Comparison of ENCODE assay signal across 9 cellular contexts in genomic region chr10:132506711-132507466, GRCh38. TPM values are rescaled to one million over a fixed set of nuclear protein-coding genes. Genes with fewer than 3 reads are reported as not detected.
DNase-seq lines count a peak whose midpoint lies in the region; ATAC-seq and TF ChIP-seq lines count a peak whose summit lies in the region.
"Had no signal": no experiment of that assay in that cellular context is flagged by ENCODE, and none has a peak within 500 bp of the region (broad histone marks: within the 10 kb centered on the region; RNA-seq: fewer than 3 reads in every experiment).

No MANE protein-coding gene starts in this region.

- intact Hi-C loops in activated B cell treated with CpG ODN at 0.5 μM for 24 hours (cut with micrococcal nuclease): no loop called here
- intact Hi-C loops in heart left ventricle (cut with DNase I): loop anchor here in 3 of 10 donors (2.0 to 10.0 kb wide), 3 partner anchors 40 to 134 kb away; no protein-coding TSS in a partner anchor

- peaks cover 0 to 65% (median 27%) of the 10 kb centered on the region in 12 donors for H3K4me1 ChIP-seq in heart left ventricle

- H3K36me3 Mint-ChIP-seq in activated B cell treated with CpG ODN at 0.5 μM for 24 hours (ENCODE audit: low read depth): no peaks in the 10 kb centered on the region
- H3K36me3 Mint-ChIP-seq in stimulated activated memory B cell treated with anti-CD40 and anti-IgM and Interleukin-4, amounts not matched to agents 10 μg/mL and 1 μg/mL and 100 μg/mL, for 72 hours: no peaks in the 10 kb centered on the region

- no peak overlapping the region for H3K4me3 Mint-ChIP-seq in activated B cell treated with CpG ODN at 0.5 μM for 24 hours
- no peak overlapping the region for H3K4me3 Mint-ChIP-seq in stimulated activated memory B cell treated with anti-CD40 and anti-IgM and Interleukin-4, amounts not matched to agents 10 μg/mL and 1 μg/mL and 100 μg/mL, for 72 hours
- H3K4me3 Mint-ChIP-seq: activated T-cell treated with anti-CD3 and anti-CD28 coated beads, Interleukin-2, amount 50 U/mL, for 4 hours had no signal

- TF ChIP-seq POLR2A in heart left ventricle (IDR thresholded peaks at IDR 0.05): no peak

- no peak for ATAC-seq in activated B cell treated with CpG ODN at 0.5 μM for 24 hours (ENCODE audit: low read depth)
- ATAC-seq in heart left ventricle: peak; percentile 9 to 32 (median 16)
- ATAC-seq in stimulated activated memory B cell treated with anti-CD40 and anti-IgM and Interleukin-4, amounts not matched to agents 10 μg/mL and 1 μg/mL and 100 μg/mL, for 72 hours: peak; percentile 53
- ATAC-seq in GM19328 (IDR thresholded peaks at IDR 0.05; ENCODE audit: unreplicated experiment): no peak
- ATAC-seq: activated T-cell treated with anti-CD3 and anti-CD28 coated beads, Interleukin-2, amount 50 U/mL, for 4 hours had no signal

- H3K4me3 ChIP-seq in heart left ventricle: no peak overlapping the region

- POLR2A ChIA-PET in activated B cell treated with CpG ODN at 0.5 μM for 24 hours (lab: Charles Lee): no interaction called here

- H3K4me1 Mint-ChIP-seq in activated B cell treated with CpG ODN at 0.5 μM for 24 hours: no peaks in the 10 kb centered on the region
- no peaks in the 10 kb centered on the region for H3K4me1 Mint-ChIP-seq in stimulated activated memory B cell treated with anti-CD40 and anti-IgM and Interleukin-4, amounts not matched to agents 10 μg/mL and 1 μg/mL and 100 μg/mL, for 72 hours

- TF ChIP-seq CTCF in activated B cell treated with CpG ODN at 0.5 μM for 24 hours (IDR thresholded peaks at IDR 0.05) (no peak), heart left ventricle (IDR thresholded peaks at IDR 0.05) (no peak)

- 48 to 53% (median 50%) methylated on average over 11 of the region's 11 CpGs for WGBS in heart left ventricle, 4 donors

- H3K27me3 Mint-ChIP-seq in activated B cell treated with CpG ODN at 0.5 μM for 24 hours: no peaks in the 10 kb centered on the region
- peaks cover 23% of the 10 kb centered on the region for H3K27me3 Mint-ChIP-seq in stimulated activated memory B cell treated with anti-CD40 and anti-IgM and Interleukin-4, amounts not matched to agents 10 μg/mL and 1 μg/mL and 100 μg/mL, for 72 hours

- peak overlapping the region in 10 of 12 donors; percentile 4 to 78 (median 50) for H3K27ac ChIP-seq in heart left ventricle

- peaks cover 0 to 6% (median 0%) of the 10 kb centered on the region in 9 donors for H3K36me3 ChIP-seq in heart left ventricle

- DNase-seq in GM04503 (ENCODE audit: low read depth): peak; percentile 82
- peak; percentile 10 for DNase-seq in activated B cell treated with CpG ODN at 0.5 μM for 24 hours
- DNase-seq in heart left ventricle: peak in 2 of 5 donors; percentile 25 to 46
- no peak for DNase-seq in RKO (ENCODE audit: low spot score)
- DNase-seq in GOT3 (lab: John Stamatoyannopoulos, UW): no peak
- DNase-seq: activated T-cell treated with anti-CD3 and anti-CD28 coated beads, Interleukin-2, amount 50 U/mL, for 4 hours; dermis blood vessel endothelial cell had no signal

- no peak overlapping the region for H3K27ac Mint-ChIP-seq in activated B cell treated with CpG ODN at 0.5 μM for 24 hours
- H3K27ac Mint-ChIP-seq in stimulated activated memory B cell treated with anti-CD40 and anti-IgM and Interleukin-4, amounts not matched to agents 10 μg/mL and 1 μg/mL and 100 μg/mL, for 72 hours: no peak overlapping the region

- H3K27me3 ChIP-seq in heart left ventricle: no peaks in the 10 kb centered on the region

- no peaks in the 10 kb centered on the region for H3K9me3 Mint-ChIP-seq in activated B cell treated with CpG ODN at 0.5 μM for 24 hours
- H3K9me3 Mint-ChIP-seq in stimulated activated memory B cell treated with anti-CD40 and anti-IgM and Interleukin-4, amounts not matched to agents 10 μg/mL and 1 μg/mL and 100 μg/mL, for 72 hours: no peaks in the 10 kb centered on the region
- H3K9me3 Mint-ChIP-seq: activated T-cell treated with anti-CD3 and anti-CD28 coated beads, Interleukin-2, amount 50 U/mL, for 4 hours had no signal

- CTCF ChIA-PET in activated B cell treated with CpG ODN at 0.5 μM for 24 hours (lab: Charles Lee): no interaction called here

- no peaks in the 10 kb centered on the region for H3K9me3 ChIP-seq in heart left ventricle

RNA-seq across cellular contexts. Expression of gene INPP5A, which starts 30.7 kb away (rescaled TPM):
- total RNA-seq in activated B cell treated with CpG ODN at 0.5 μM for 24 hours: 20.5 and 24.9 TPM in 2 replicates
- 100 to 1,000 TPM in 6 of 9 donors, 10 to 100 TPM in 3; 78.1 to 179 (median 113) TPM for total RNA-seq in heart left ventricle
- 10 to 100 TPM; 38.6 to 60.1 TPM for polyA plus RNA-seq in heart left ventricle

Comparison
In these comparisons a context has a peak if more than half of its experiments do, and no peak if none do; other contexts are left out.
1. DNase-seq: peak in GM04503 (single experiment) and activated B cell treated with CpG ODN at 0.5 μM for 24 hours (single experiment); none in RKO (single experiment) and GOT3 (single experiment).
2. ATAC-seq: peak in heart left ventricle (4 of 4) and stimulated activated memory B cell treated with anti-CD40 and anti-IgM and Interleukin-4, amounts not matched to agents 10 μg/mL and 1 μg/mL and 100 μg/mL, for 72 hours (single experiment); none in activated B cell treated with CpG ODN at 0.5 μM for 24 hours (single experiment) and GM19328 (single experiment).